In the genomic region with DNA sequence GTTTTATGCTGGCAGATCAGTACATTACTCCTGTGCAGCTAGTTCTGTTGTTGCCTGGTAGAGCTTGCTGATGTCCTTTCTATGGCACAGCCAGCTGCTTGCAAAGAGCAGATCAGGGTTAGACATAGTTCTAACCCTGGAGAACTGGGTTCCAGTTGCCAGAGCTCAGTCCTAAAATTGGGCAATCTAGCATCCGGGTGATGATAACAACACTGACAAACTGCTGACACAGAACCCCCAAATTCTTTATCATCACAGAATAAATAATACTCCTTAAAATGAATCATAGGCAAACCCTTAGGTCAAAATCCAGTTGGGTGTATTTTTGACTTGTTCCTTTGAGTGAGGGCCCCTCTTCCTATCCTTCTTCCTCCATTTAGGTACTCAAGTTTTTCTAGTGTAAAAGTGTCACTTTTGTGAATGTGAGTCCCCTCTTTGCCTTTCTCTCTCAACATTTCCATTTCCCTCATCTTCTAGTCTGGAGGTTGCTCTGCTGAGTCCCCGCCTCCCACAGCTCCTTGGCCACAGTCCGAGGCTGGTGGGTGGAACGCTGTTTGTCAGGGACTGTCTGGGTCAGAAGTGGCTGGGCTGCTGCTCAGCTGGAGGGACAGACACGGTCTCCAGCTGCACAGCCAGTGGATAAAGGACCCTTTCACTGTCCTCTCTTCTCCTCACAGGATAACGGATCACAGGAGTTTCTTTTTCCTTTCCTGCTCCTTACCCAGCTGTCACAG, we compare ENCODE assay signal across 9 cellular contexts.
DNase-seq lines count a peak whose midpoint lies in the region; ATAC-seq and TF ChIP-seq lines count a peak whose summit lies in the region.
"Had no signal": no experiment of that assay in that cellular context is flagged by ENCODE, and none has a peak within 500 bp of the region (broad histone marks: within the 10 kb centered on the region; RNA-seq: fewer than 3 reads in every experiment).

No MANE protein-coding gene starts in this region.

- 7 to 32% (median 11%) methylated on average over 6 of the region's 6 CpGs for WGBS in stomach, 5 donors

- H3K27me3 ChIP-seq in left lung (no peaks in the 10 kb centered on the region), stomach (no peaks in the 10 kb centered on the region)
- H3K27me3 ChIP-seq in CD4-positive, alpha-beta memory T cell (ENCODE audit: insufficient read depth, low read length), result no peaks in the 10 kb centered on the region

- ATAC-seq in left lung, result peak; percentile 95

- H3K36me3 Mint-ChIP-seq in CD4-positive, alpha-beta memory T cell, result no peaks in the 10 kb centered on the region

- peak overlapping the region in 1 of 7 donors; percentile 66 for H3K27ac Mint-ChIP-seq in CD4-positive, alpha-beta memory T cell

- H3K4me3 Mint-ChIP-seq in CD4-positive, alpha-beta memory T cell, result no peak overlapping the region

- intact Hi-C loops in left lung (cut with DNase I) (no loop called here), stomach (cut with DNase I; ENCODE audit: low total_unique reads) (no loop called here)
- intact Hi-C loops in CD4-positive, alpha-beta memory T cell (cut with micrococcal nuclease), result no loop called here

- peak overlapping the region; percentile 51 for H3K27ac ChIP-seq in cingulate gyrus (ENCODE audit: low read depth, low read length)
- peak overlapping the region; percentile 66 to 83 for H3K27ac ChIP-seq in left lung
- peak overlapping the region; percentile 69 to 94 (median 83) for H3K27ac ChIP-seq in stomach
- no peak overlapping the region for H3K27ac ChIP-seq in CD4-positive, alpha-beta memory T cell (ENCODE audit: low read depth, low read length)
- H3K27ac ChIP-seq: KMS-11 had no signal

- peaks cover 5 to 9% (median 7%) of the 10 kb centered on the region in 4 donors for H3K4me1 Mint-ChIP-seq in CD4-positive, alpha-beta memory T cell

- TF ChIP-seq CTCF in left lung (IDR thresholded peaks at IDR 0.05) (no peak), stomach (IDR thresholded peaks at IDR 0.05) (no peak), GM10248 (IDR thresholded peaks at IDR 0.05; ENCODE audit: control extremely low read depth, extremely low read depth, low read depth, missing control alignments) (no peak)

- no peaks in the 10 kb centered on the region for H3K9me3 Mint-ChIP-seq in CD4-positive, alpha-beta memory T cell

- H3K4me1 ChIP-seq in left lung, result peaks cover 0 to 23% of the 10 kb centered on the region in 2 donors
- peaks cover 16 to 29% (median 25%) of the 10 kb centered on the region in 4 donors for H3K4me1 ChIP-seq in stomach
- H3K4me1 ChIP-seq in CD4-positive, alpha-beta memory T cell (ENCODE audit: insufficient read depth, low read length), result peaks cover 12% of the 10 kb centered on the region

- POLR2A ChIA-PET in CD4-positive, alpha-beta memory T cell (lab: Charles Lee; ENCODE audit: partially characterized antibody), result no interaction called here
- POLR2A ChIA-PET in GM10248 (lab: Yijun Ruan, JAX), result no interaction called here

- H3K9me3 ChIP-seq in left lung, result no peaks in the 10 kb centered on the region
- no peaks in the 10 kb centered on the region for H3K9me3 ChIP-seq in stomach
- no peaks in the 10 kb centered on the region for H3K9me3 ChIP-seq in CD4-positive, alpha-beta memory T cell (ENCODE audit: control insufficient read depth in 1 of 2, low read length in 2 of 2)

- TF ChIP-seq EP300 in stomach (IDR thresholded peaks at IDR 0.05), result no peak

- H3K4me3 ChIP-seq in left lung (no peak overlapping the region), stomach (peak overlapping the region; percentile 9 to 31 (median 12))
- H3K4me3 ChIP-seq in CD4-positive, alpha-beta memory T cell (ENCODE audit: low read length in 2 of 2), result no peak overlapping the region

- CTCF ChIA-PET in CD4-positive, alpha-beta memory T cell (lab: Charles Lee; ENCODE audit: partially characterized antibody), result interaction anchor here (1.1 kb wide), 1 partner anchor 93 kb away, joined by 3 read pairs; a partner anchor contains a TSS
- CTCF ChIA-PET in GM10248 (lab: Yijun Ruan, JAX), result interaction anchor here (0.9 to 1.7 kb wide), 2 partner anchors 16 to 98 kb away, joined by 4 to 5 read pairs; no protein-coding TSS in a partner anchor

- DNase-seq in HT-29 (ENCODE audit: low spot score) (peak; percentile 28), left lung (peak; percentile 80 to 84), stomach (peak; percentile 81), NCI-H2107 (lab: John Stamatoyannopoulos, UW) (no peak), GM10248 (ENCODE audit: extremely low spot score) (no peak)
- no peak for DNase-seq in CD4-positive, alpha-beta memory T cell
- no peak for DNase-seq in activated CD8-positive, alpha-beta memory T cell treated with anti-CD3 and anti-CD28 coated beads, Interleukin-2, amount 50 U/mL, for 4 hours

- H3K27me3 Mint-ChIP-seq in CD4-positive, alpha-beta memory T cell, result no peaks in the 10 kb centered on the region

- no peak for TF ChIP-seq POLR2A in stomach (IDR thresholded peaks at IDR 0.05)

- H3K36me3 ChIP-seq in left lung (no peaks in the 10 kb centered on the region), stomach (no peaks in the 10 kb centered on the region)
- no peaks in the 10 kb centered on the region for H3K36me3 ChIP-seq in CD4-positive, alpha-beta memory T cell (ENCODE audit: insufficient read depth, low read length)

Comparison
In these comparisons a context has a peak if more than half of its experiments do, and no peak if none do; other contexts are left out.
1. DNase-seq: peak in HT-29 (single experiment), left lung (2 of 2) and stomach (single experiment); none in CD4-positive, alpha-beta memory T cell (0 of 5), NCI-H2107 (single experiment), activated CD8-positive, alpha-beta memory T cell treated with anti-CD3 and anti-CD28 coated beads, Interleukin-2, amount 50 U/mL, for 4 hours (single experiment) and GM10248 (single experiment).
2. H3K4me3 ChIP-seq: peak in stomach (4 of 4); none in left lung (0 of 2) and CD4-positive, alpha-beta memory T cell (0 of 2).